Comparison of ENCODE assay signal across 1 cellular context in the genomic region with DNA sequence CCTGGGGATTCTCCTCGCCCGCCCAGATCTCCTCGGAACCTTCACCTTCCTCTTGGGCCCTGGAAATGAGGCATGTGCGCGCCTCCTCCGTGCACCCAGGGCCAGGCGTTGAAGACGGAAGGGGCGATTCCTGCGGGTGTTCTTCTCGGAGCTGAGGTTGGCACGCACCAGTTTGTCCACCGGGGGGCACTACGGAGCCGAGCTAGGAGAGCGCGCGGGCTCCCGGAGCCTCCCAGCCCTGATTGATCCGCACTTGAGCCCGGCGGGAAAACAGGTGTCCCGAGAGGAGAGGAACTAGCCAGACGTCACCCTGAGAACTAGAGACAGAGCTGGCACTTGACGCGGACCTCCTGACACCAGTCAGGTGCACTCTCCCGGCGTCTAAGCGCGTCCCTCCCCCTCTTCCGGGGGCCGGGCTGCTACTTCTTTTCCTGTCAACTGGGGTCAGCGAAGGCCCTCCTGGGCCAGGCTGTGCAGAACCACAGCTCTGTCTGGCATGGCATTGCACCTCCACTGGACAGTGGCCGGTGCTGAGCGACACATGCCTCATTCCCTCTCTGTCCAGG.
TF ChIP-seq lines count a peak whose summit lies in the region.

No MANE protein-coding gene starts in this region.

TF ChIP-seq in HepG2, 621 proteins besides CTCF, POLR2A, EP300 and RAD21 (continued from another document and continues in another):
- TF ChIP-seq, protein P1, sequence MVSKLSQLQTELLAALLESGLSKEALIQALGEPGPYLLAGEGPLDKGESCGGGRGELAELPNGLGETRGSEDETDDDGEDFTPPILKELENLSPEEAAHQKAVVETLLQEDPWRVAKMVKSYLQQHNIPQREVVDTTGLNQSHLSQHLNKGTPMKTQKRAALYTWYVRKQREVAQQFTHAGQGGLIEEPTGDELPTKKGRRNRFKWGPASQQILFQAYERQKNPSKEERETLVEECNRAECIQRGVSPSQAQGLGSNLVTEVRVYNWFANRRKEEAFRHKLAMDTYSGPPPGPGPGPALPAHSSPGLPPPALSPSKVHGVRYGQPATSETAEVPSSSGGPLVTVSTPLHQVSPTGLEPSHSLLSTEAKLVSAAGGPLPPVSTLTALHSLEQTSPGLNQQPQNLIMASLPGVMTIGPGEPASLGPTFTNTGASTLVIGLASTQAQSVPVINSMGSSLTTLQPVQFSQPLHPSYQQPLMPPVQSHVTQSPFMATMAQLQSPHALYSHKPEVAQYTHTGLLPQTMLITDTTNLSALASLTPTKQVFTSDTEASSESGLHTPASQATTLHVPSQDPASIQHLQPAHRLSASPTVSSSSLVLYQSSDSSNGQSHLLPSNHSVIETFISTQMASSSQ (IDR thresholded peaks at IDR 0.05; ENCODE audit: low read depth), result no peak
- TF ChIP-seq, protein P1 (CRISPR knock-in tag; IDR thresholded peaks at IDR 0.05; ENCODE audit: borderline replicate concordance), result no peak
- TF ChIP-seq, protein P2, sequence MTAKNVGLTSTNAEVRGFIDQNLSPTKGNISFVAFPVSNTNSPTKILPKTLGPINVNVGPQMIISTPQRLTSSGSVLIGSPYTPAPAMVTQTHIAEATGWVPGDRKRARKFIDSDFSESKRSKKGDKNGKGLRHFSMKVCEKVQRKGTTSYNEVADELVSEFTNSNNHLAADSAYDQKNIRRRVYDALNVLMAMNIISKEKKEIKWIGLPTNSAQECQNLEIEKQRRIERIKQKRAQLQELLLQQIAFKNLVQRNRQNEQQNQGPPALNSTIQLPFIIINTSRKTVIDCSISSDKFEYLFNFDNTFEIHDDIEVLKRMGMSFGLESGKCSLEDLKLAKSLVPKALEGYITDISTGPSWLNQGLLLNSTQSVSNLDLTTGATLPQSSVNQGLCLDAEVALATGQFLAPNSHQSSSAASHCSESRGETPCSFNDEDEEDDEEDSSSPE (CRISPR knock-in tag; IDR thresholded peaks at IDR 0.05), result peak; percentile 83
- TF ChIP-seq ZNF672 (CRISPR knock-in tag; IDR thresholded peaks at IDR 0.05), result no peak
- TF ChIP-seq, protein P3, sequence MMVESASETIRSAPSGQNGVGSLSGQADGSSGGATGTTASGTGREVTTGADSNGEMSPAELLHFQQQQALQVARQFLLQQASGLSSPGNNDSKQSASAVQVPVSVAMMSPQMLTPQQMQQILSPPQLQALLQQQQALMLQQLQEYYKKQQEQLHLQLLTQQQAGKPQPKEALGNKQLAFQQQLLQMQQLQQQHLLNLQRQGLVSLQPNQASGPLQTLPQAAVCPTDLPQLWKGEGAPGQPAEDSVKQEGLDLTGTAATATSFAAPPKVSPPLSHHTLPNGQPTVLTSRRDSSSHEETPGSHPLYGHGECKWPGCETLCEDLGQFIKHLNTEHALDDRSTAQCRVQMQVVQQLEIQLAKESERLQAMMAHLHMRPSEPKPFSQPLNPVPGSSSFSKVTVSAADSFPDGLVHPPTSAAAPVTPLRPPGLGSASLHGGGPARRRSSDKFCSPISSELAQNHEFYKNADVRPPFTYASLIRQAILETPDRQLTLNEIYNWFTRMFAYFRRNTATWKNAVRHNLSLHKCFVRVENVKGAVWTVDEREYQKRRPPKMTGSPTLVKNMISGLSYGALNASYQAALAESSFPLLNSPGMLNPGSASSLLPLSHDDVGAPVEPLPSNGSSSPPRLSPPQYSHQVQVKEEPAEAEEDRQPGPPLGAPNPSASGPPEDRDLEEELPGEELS (CRISPR knock-in tag; IDR thresholded peaks at IDR 0.05), result no peak
- no peak for TF ChIP-seq ZSCAN22 (CRISPR knock-in tag; IDR thresholded peaks at IDR 0.05)
- TF ChIP-seq ZNF782 (CRISPR knock-in tag; IDR thresholded peaks at IDR 0.05; ENCODE audit: borderline replicate concordance), result no peak
- TF ChIP-seq NFYC (CRISPR knock-in tag; IDR thresholded peaks at IDR 0.05), result no peak
- no peak for TF ChIP-seq TEAD2 (CRISPR knock-in tag; IDR thresholded peaks at IDR 0.05)
- peak; percentile 87 for TF ChIP-seq STAG1 (CRISPR knock-in tag; IDR thresholded peaks at IDR 0.05)
- TF ChIP-seq ARNT2 (CRISPR knock-in tag; IDR thresholded peaks at IDR 0.05; ENCODE audit: low read depth), result no peak
- TF ChIP-seq TEAD3 (CRISPR knock-in tag; optimal IDR thresholded peaks at IDR 0.05; ENCODE audit: borderline replicate concordance), result peak; percentile 67
- TF ChIP-seq, protein P4, sequence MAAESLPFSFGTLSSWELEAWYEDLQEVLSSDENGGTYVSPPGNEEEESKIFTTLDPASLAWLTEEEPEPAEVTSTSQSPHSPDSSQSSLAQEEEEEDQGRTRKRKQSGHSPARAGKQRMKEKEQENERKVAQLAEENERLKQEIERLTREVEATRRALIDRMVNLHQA (CRISPR knock-in tag; IDR thresholded peaks at IDR 0.05), result no peak
- no peak for TF ChIP-seq ZNF747 (CRISPR knock-in tag; IDR thresholded peaks at IDR 0.05; ENCODE audit: borderline replicate concordance)
- no peak for TF ChIP-seq CBX2 (IDR thresholded peaks at IDR 0.05; ENCODE audit: low read depth, low read length)
- no peak for TF ChIP-seq CBX2 (CRISPR knock-in tag; IDR thresholded peaks at IDR 0.05; ENCODE audit: low read depth)
- TF ChIP-seq, protein P5, sequence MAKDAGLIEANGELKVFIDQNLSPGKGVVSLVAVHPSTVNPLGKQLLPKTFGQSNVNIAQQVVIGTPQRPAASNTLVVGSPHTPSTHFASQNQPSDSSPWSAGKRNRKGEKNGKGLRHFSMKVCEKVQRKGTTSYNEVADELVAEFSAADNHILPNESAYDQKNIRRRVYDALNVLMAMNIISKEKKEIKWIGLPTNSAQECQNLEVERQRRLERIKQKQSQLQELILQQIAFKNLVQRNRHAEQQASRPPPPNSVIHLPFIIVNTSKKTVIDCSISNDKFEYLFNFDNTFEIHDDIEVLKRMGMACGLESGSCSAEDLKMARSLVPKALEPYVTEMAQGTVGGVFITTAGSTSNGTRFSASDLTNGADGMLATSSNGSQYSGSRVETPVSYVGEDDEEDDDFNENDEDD (CRISPR knock-in tag; IDR thresholded peaks at IDR 0.05; ENCODE audit: borderline replicate concordance), result peak; percentile 75; the same call in 1 of the 2 replicates
- no peak for TF ChIP-seq ZNF549 (CRISPR knock-in tag; IDR thresholded peaks at IDR 0.05)
- TF ChIP-seq TBP (CRISPR knock-in tag; IDR thresholded peaks at IDR 0.05), result no peak
- TF ChIP-seq, protein P6, sequence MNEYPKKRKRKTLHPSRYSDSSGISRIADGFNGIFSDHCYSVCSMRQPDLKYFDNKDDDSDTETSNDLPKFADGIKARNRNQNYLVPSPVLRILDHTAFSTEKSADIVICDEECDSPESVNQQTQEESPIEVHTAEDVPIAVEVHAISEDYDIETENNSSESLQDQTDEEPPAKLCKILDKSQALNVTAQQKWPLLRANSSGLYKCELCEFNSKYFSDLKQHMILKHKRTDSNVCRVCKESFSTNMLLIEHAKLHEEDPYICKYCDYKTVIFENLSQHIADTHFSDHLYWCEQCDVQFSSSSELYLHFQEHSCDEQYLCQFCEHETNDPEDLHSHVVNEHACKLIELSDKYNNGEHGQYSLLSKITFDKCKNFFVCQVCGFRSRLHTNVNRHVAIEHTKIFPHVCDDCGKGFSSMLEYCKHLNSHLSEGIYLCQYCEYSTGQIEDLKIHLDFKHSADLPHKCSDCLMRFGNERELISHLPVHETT (CRISPR knock-in tag; conservative IDR thresholded peaks at IDR 0.05), result no peak
- TF ChIP-seq, protein P7, sequence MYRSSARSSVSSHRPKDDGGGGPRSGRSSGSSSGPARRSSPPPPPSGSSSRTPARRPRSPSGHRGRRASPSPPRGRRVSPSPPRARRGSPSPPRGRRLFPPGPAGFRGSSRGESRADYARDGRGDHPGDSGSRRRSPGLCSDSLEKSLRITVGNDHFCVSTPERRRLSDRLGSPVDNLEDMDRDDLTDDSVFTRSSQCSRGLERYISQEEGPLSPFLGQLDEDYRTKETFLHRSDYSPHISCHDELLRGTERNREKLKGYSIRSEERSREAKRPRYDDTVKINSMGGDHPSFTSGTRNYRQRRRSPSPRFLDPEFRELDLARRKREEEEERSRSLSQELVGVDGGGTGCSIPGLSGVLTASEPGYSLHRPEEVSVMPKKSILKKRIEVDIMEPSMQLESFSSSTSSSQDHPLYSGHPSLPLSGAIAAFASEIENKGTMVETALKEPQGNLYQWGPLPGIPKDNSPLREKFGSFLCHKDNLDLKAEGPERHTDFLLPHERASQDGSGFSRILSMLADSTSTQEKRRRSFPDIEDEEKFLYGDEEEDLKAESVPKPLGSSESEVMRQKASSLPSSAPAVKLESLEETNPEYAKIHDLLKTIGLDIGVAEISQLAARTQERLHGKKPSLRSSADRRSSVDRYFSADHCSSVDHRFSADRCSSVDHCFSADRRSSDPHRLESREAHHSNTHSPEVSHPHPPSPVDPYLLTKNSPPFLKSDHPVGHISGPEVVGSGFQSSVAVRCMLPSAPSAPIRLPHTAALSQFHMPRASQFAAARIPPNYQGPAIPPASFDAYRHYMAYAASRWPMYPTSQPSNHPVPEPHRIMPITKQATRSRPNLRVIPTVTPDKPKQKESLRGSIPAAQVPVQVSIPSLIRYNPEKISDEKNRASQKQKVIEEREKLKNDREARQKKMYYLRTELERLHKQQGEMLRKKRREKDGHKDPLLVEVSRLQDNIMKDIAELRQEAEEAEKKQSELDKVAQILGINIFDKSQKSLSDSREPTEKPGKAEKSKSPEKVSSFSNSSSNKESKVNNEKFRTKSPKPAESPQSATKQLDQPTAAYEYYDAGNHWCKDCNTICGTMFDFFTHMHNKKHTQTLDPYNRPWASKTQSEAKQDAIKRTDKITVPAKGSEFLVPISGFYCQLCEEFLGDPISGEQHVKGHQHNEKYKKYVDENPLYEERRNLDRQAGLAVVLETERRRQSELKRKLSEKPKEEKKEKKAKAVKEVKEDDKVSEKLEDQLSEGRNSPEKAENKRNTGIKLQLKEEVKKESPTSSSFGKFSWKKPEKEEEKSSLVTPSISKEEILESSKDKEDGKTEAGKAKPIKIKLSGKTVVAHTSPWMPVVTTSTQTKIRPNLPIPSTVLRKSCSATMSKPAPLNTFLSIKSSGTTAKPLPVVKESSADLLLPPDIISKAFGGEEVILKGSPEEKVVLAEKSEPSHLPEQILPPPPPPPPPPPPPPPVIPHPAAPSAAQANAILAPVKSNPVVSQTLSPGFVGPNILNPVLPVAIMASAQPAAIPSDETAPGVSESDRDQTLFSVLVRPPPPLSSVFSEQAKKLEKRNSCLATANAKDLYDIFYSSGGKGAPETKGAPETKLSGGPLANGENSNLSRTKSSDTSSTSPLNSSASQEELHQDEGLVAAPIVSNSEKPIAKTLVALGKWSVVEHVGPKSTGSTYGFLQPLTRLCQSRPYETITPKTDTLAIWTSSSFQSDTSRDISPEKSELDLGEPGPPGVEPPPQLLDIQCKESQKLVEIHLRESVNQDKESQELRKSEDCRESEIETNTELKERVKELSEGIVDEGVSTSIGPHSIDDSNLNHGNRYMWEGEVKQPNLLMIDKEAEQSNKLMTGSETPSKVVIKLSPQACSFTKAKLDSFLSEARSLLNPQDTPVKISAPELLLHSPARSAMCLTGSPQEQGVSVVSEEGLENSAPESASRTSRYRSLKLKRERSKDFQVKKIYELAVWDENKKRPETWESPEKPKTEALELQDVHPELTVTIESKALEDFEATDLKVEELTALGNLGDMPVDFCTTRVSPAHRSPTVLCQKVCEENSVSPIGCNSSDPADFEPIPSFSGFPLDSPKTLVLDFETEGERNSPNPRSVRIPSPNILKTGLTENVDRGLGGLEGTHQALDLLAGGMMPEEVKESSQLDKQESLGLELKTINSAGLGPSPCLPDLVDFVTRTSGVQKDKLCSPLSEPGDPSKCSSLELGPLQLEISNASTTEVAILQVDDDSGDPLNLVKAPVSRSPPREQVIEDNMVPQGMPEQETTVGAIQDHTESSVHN (CRISPR knock-in tag; IDR thresholded peaks at IDR 0.05), result no peak
- no peak for TF ChIP-seq NRL (CRISPR knock-in tag; IDR thresholded peaks at IDR 0.05; ENCODE audit: borderline replicate concordance)
- no peak for TF ChIP-seq DPF2 (CRISPR knock-in tag; IDR thresholded peaks at IDR 0.05; ENCODE audit: borderline replicate concordance, low read depth)
- TF ChIP-seq NFRKB (IDR thresholded peaks at IDR 0.05), result no peak
- no peak for TF ChIP-seq HNF4A (CRISPR knock-in tag; IDR thresholded peaks at IDR 0.05)
- no peak for TF ChIP-seq IKZF1 (IDR thresholded peaks at IDR 0.05)
- TF ChIP-seq ZNF33B (CRISPR knock-in tag; IDR thresholded peaks at IDR 0.05), result 0 out of 2 replicates have a peak, but pooled peaks have one; percentile 50
- TF ChIP-seq, protein P8, sequence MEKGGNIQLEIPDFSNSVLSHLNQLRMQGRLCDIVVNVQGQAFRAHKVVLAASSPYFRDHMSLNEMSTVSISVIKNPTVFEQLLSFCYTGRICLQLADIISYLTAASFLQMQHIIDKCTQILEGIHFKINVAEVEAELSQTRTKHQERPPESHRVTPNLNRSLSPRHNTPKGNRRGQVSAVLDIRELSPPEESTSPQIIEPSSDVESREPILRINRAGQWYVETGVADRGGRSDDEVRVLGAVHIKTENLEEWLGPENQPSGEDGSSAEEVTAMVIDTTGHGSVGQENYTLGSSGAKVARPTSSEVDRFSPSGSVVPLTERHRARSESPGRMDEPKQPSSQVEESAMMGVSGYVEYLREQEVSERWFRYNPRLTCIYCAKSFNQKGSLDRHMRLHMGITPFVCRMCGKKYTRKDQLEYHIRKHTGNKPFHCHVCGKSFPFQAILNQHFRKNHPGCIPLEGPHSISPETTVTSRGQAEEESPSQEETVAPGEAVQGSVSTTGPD (CRISPR knock-in tag; IDR thresholded peaks at IDR 0.05), result no peak
- no peak for TF ChIP-seq THYN1 (CRISPR knock-in tag; IDR thresholded peaks at IDR 0.05; ENCODE audit: borderline replicate concordance, low read depth)
- no peak for TF ChIP-seq MIER3 (CRISPR knock-in tag; IDR thresholded peaks at IDR 0.05; ENCODE audit: borderline replicate concordance)
- TF ChIP-seq, protein P9, sequence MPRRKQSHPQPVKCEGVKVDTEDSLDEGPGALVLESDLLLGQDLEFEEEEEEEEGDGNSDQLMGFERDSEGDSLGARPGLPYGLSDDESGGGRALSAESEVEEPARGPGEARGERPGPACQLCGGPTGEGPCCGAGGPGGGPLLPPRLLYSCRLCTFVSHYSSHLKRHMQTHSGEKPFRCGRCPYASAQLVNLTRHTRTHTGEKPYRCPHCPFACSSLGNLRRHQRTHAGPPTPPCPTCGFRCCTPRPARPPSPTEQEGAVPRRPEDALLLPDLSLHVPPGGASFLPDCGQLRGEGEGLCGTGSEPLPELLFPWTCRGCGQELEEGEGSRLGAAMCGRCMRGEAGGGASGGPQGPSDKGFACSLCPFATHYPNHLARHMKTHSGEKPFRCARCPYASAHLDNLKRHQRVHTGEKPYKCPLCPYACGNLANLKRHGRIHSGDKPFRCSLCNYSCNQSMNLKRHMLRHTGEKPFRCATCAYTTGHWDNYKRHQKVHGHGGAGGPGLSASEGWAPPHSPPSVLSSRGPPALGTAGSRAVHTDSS (CRISPR knock-in tag; conservative IDR thresholded peaks at IDR 0.05), result no peak
- TF ChIP-seq TAF15 (IDR thresholded peaks at IDR 0.05; ENCODE audit: low read depth, low read length, poor library complexity, severe bottlenecking), result no peak
- no peak for TF ChIP-seq PTBP1 (IDR thresholded peaks at IDR 0.05; ENCODE audit: low read depth, low read length, poor library complexity, severe bottlenecking)
- 0 out of 2 replicates have a peak, but pooled peaks have one; percentile 45 for TF ChIP-seq RELA (CRISPR knock-in tag; IDR thresholded peaks at IDR 0.05)
